17 cellular contexts compared by ENCODE assay signal in the genomic region with DNA sequence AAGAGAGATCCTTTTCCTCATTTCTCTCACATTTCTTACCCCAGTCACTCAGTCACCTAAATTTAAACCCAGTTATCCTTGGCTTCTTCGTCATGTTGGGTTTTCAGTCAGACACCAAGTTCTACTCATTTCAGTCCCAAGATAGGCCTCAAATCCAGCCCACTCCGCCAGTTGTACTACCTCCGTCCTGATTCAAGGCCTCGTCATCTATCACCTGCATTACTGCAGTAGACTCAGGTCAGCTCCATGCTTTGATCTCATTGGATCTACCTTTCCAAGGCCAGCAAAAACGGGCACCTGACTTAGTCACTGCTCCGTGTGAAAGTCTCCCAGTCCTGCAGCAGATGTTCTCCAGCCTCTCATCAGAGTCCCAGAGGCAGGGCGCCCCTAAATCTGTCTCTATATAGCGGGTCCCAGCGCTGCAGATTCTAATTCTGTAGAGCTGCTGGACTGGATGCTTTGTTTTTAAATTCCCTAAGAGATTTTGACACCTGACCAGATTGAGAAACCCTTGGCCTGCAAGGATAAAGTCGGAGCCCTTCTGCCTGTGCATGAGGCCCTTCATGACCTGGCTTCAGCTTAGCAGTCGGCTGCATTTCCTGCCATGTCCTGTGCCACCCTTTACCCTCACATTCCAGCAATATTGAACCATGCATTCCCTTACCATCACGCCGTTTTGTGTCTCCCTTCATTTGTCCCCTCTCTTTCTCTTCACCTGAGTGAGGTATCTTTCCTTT. TPM values are rescaled to one million over a fixed set of nuclear protein-coding genes. Genes with fewer than 3 reads are reported as not detected.
DNase-seq lines count a peak whose midpoint lies in the region; ATAC-seq and TF ChIP-seq lines count a peak whose summit lies in the region.
"Had no signal": no experiment of that assay in that cellular context is flagged by ENCODE, and none has a peak within 500 bp of the region (broad histone marks: within the 10 kb centered on the region; RNA-seq: fewer than 3 reads in every experiment).

No MANE protein-coding gene starts in this region.

- TF ChIP-seq CTCF in neural crest cell (conservative IDR thresholded peaks at IDR 0.05), result no peak

- H3K4me2 ChIP-seq in GM23248 (ENCODE audit: unreplicated experiment), result no peak overlapping the region

- H3K9me3 ChIP-seq in GM23248 (ENCODE audit: low read depth), result no peaks in the 10 kb centered on the region
- H3K9me3 ChIP-seq: left ventricle myocardium inferior, Peyer's patch, thoracic aorta had no signal

- peaks cover 22% of the 10 kb centered on the region for H3F3A ChIP-seq in GM23248 (ENCODE audit: insufficient read depth)

- H3K4me3 Mint-ChIP-seq in activated naive CD4-positive, alpha-beta T cell treated with anti-CD3 and anti-CD28 coated beads, Interleukin-2, amount 10 ng/mL, durations not matched to agents 7 days and 5 days, result no peak overlapping the region
- no peak overlapping the region for H3K4me3 Mint-ChIP-seq in activated naive CD8-positive, alpha-beta T cell treated with anti-CD3 and anti-CD28 coated beads, Interleukin-2, amount 50 U/mL, for 24 hours
- no peak overlapping the region for H3K4me3 Mint-ChIP-seq in neural crest cell

- H3K36me3 ChIP-seq in GM23248 (ENCODE audit: low read depth), result peaks cover 5% of the 10 kb centered on the region; the same call in 1 of the 2 replicates
- H3K36me3 ChIP-seq: thoracic aorta had no signal

- H4K20me1 ChIP-seq in GM23248 (ENCODE audit: insufficient read depth), result no peaks in the 10 kb centered on the region; the same call in 1 of the 2 replicates

- no peaks in the 10 kb centered on the region for H3K27me3 Mint-ChIP-seq in activated naive CD4-positive, alpha-beta T cell treated with anti-CD3 and anti-CD28 coated beads, Interleukin-2, amount 10 ng/mL, durations not matched to agents 7 days and 5 days
- H3K27me3 Mint-ChIP-seq in activated naive CD8-positive, alpha-beta T cell treated with anti-CD3 and anti-CD28 coated beads, Interleukin-2, amount 50 U/mL, for 24 hours, result no peaks in the 10 kb centered on the region
- H3K27me3 Mint-ChIP-seq in neural crest cell (ENCODE audit: low read depth), result no peaks in the 10 kb centered on the region

- 85 to 92% methylated on average over 12 to 13 of the region's 13 CpGs for WGBS in GM23248 (ENCODE audit: low coverage in 1 of 2, low lambda C conversion rate in 2 of 2, missing lambda C conversion rate in 2 of 2), 2 experiments

- H3K9ac ChIP-seq in GM23248, result no peak overlapping the region

- H3K4me1 Mint-ChIP-seq in activated naive CD4-positive, alpha-beta T cell treated with anti-CD3 and anti-CD28 coated beads, Interleukin-2, amount 10 ng/mL, durations not matched to agents 7 days and 5 days, result peaks cover 17% of the 10 kb centered on the region
- peaks cover 50% of the 10 kb centered on the region for H3K4me1 Mint-ChIP-seq in activated naive CD8-positive, alpha-beta T cell treated with anti-CD3 and anti-CD28 coated beads, Interleukin-2, amount 50 U/mL, for 24 hours
- peaks cover 26% of the 10 kb centered on the region for H3K4me1 Mint-ChIP-seq in neural crest cell

- peak; percentile 20 for DNase-seq in activated naive CD4-positive, alpha-beta T cell treated with Interleukin-2 at 50 U/mL for 16 hours
- DNase-seq in activated naive CD4-positive, alpha-beta T cell treated with anti-CD3 and anti-CD28 coated beads, Interleukin-2, amount 10 ng/mL, durations not matched to agents 7 days and 5 days, result no peak
- no peak for DNase-seq in GM23248
- DNase-seq in activated naive CD8-positive, alpha-beta T cell treated with anti-CD3 and anti-CD28 coated beads, Interleukin-2, amount 50 U/mL, for 24 hours, result no peak
- DNase-seq in neural crest cell (ENCODE audit: low read depth, low spot score), result no peak
- DNase-seq in DMS79 (lab: John Stamatoyannopoulos, UW), result no peak
- DNase-seq: amygdala, foreskin melanocyte, Karpas-422, left ventricle myocardium inferior, NCI-H1417, NCI-H2171, NCI-H774, Peyer's patch had no signal

- no peak overlapping the region for H3K27ac Mint-ChIP-seq in activated naive CD4-positive, alpha-beta T cell treated with anti-CD3 and anti-CD28 coated beads, Interleukin-2, amount 10 ng/mL, durations not matched to agents 7 days and 5 days
- peak overlapping the region; percentile 73 for H3K27ac Mint-ChIP-seq in activated naive CD8-positive, alpha-beta T cell treated with anti-CD3 and anti-CD28 coated beads, Interleukin-2, amount 50 U/mL, for 24 hours
- H3K27ac Mint-ChIP-seq in neural crest cell (ENCODE audit: unreplicated experiment), result peak overlapping the region; percentile 4

- CTCF ChIA-PET in activated naive CD4-positive, alpha-beta T cell treated with anti-CD3 and anti-CD28 coated beads, Interleukin-2, amount 10 ng/mL, durations not matched to agents 7 days and 5 days (lab: Charles Lee), result no interaction called here

- H3K9me2 ChIP-seq in GM23248 (ENCODE audit: insufficient read depth), result no peaks in the 10 kb centered on the region

- H3K27ac ChIP-seq in GM23248, result peak overlapping the region; percentile 70; the same call in 1 of the 2 replicates
- H3K27ac ChIP-seq: left ventricle myocardium inferior, Peyer's patch had no signal

- H3K79me2 ChIP-seq in GM23248 (ENCODE audit: insufficient read depth), result peaks cover 96% of the 10 kb centered on the region

- in situ Hi-C loops in GM23248 (cut with MboI), result no loop called here

- no peaks in the 10 kb centered on the region for H3K27me3 ChIP-seq in GM23248 (replicated peaks; ENCODE audit: insufficient read depth)
- H3K27me3 ChIP-seq: Peyer's patch had no signal

- H3K36me3 Mint-ChIP-seq in activated naive CD4-positive, alpha-beta T cell treated with anti-CD3 and anti-CD28 coated beads, Interleukin-2, amount 10 ng/mL, durations not matched to agents 7 days and 5 days, result peaks cover 22% of the 10 kb centered on the region
- H3K36me3 Mint-ChIP-seq in activated naive CD8-positive, alpha-beta T cell treated with anti-CD3 and anti-CD28 coated beads, Interleukin-2, amount 50 U/mL, for 24 hours (ENCODE audit: low read depth), result peaks cover 19% of the 10 kb centered on the region
- peaks cover 15% of the 10 kb centered on the region for H3K36me3 Mint-ChIP-seq in neural crest cell (ENCODE audit: low read depth)

- no peak overlapping the region for H2AFZ ChIP-seq in GM23248

- H3K4me1 ChIP-seq in GM23248 (ENCODE audit: insufficient read depth), result peaks cover 33% of the 10 kb centered on the region
- H3K4me1 ChIP-seq: Peyer's patch had no signal

- ATAC-seq in activated naive CD8-positive, alpha-beta T cell treated with anti-CD3 and anti-CD28 coated beads, Interleukin-2, amount 50 U/mL, for 24 hours, result no peak
- ATAC-seq in GM18520 (IDR thresholded peaks at IDR 0.05; ENCODE audit: unreplicated experiment) (no peak), GM18868 (IDR thresholded peaks at IDR 0.05; ENCODE audit: unreplicated experiment) (no peak)

- no peak overlapping the region for H3K4me3 ChIP-seq in GM23248
- H3K4me3 ChIP-seq: left ventricle myocardium inferior, Peyer's patch, thoracic aorta had no signal

- H3K9me3 Mint-ChIP-seq in activated naive CD4-positive, alpha-beta T cell treated with anti-CD3 and anti-CD28 coated beads, Interleukin-2, amount 10 ng/mL, durations not matched to agents 7 days and 5 days, result no peaks in the 10 kb centered on the region
- no peaks in the 10 kb centered on the region for H3K9me3 Mint-ChIP-seq in activated naive CD8-positive, alpha-beta T cell treated with anti-CD3 and anti-CD28 coated beads, Interleukin-2, amount 50 U/mL, for 24 hours
- no peaks in the 10 kb centered on the region for H3K9me3 Mint-ChIP-seq in neural crest cell

RNA-seq across cellular contexts. Expression of a gene that starts 53.7 kb away (rescaled TPM):
- 24.1 and 26.7 TPM in 2 replicates for total RNA-seq in GM23248 (2014; rRNA removed; shearing (Covaris generic))
- polyA plus RNA-seq in GM23248 (2016; fragmentation: Nextera tagmentation; extraction: Ambion mirVana), result 16.7 and 19.6 TPM in 2 replicates
- total RNA-seq in neural crest cell, result 83.6 and 88.4 TPM in 2 replicates
